ENCODE assay signal across 8 cellular contexts in genomic region chr19:48102870-48103751, GRCh38. TPM values are rescaled to one million over a fixed set of nuclear protein-coding genes. Genes with fewer than 3 reads are reported as not detected.
DNase-seq lines count a peak whose midpoint lies in the region; ATAC-seq and TF ChIP-seq lines count a peak whose summit lies in the region.

No MANE protein-coding gene starts in this region.

- no peak overlapping the region for H3K4me3 Mint-ChIP-seq in activated T-cell treated with anti-CD3 and anti-CD28 coated beads, Interleukin-2, amount 50 U/mL, for 24 hours

- peak; percentile 88 for TF ChIP-seq CTCF in fibroblast of villous mesenchyme (IDR thresholded peaks at IDR 0.05; ENCODE audit: insufficient read depth, low read depth, low read length)

- no peaks in the 10 kb centered on the region for H3K27me3 Mint-ChIP-seq in activated T-cell treated with anti-CD3 and anti-CD28 coated beads, Interleukin-2, amount 50 U/mL, for 24 hours

- H3K9me3 Mint-ChIP-seq in activated T-cell treated with anti-CD3 and anti-CD28 coated beads, Interleukin-2, amount 50 U/mL, for 24 hours = no peaks in the 10 kb centered on the region

- no peak for ATAC-seq in HG02623 (IDR thresholded peaks at IDR 0.05; ENCODE audit: unreplicated experiment)
- ATAC-seq in GM18873 (IDR thresholded peaks at IDR 0.05; ENCODE audit: low FRiP score, unreplicated experiment) = no peak

- no peak overlapping the region for H3K4me3 ChIP-seq in fibroblast of villous mesenchyme (ENCODE audit: low read depth, low read length)

- H3K4me1 Mint-ChIP-seq in activated T-cell treated with anti-CD3 and anti-CD28 coated beads, Interleukin-2, amount 50 U/mL, for 24 hours (ENCODE audit: low read depth) = peaks cover 7% of the 10 kb centered on the region

- peaks cover 7% of the 10 kb centered on the region for H3K36me3 Mint-ChIP-seq in activated T-cell treated with anti-CD3 and anti-CD28 coated beads, Interleukin-2, amount 50 U/mL, for 24 hours (ENCODE audit: low read depth)

- DNase-seq in activated T-cell treated with anti-CD3 and anti-CD28 coated beads for 24 hours (ENCODE audit: low read depth) (peak; percentile 13), NAMALWA (ENCODE audit: low spot score) (peak; percentile 66), fibroblast of villous mesenchyme (ENCODE audit: low read depth) (peak; percentile 48)
- DNase-seq in activated T-cell treated with anti-CD3 and anti-CD28 coated beads, Interleukin-2, amount 50 U/mL, for 24 hours = no peak
- peak; percentile 54 for DNase-seq in activated CD4-positive, alpha-beta T cell treated with anti-CD3 and anti-CD28 coated beads for 48 hours
- DNase-seq in stimulated activated CD4-positive, alpha-beta T cell treated with anti-CD3 and anti-CD28 coated beads, Interleukin-4, amount 100 ng/mL, for 48 hours (ENCODE audit: low read depth in 2 of 2) = peak; percentile 16 to 25

- H3K27ac Mint-ChIP-seq in activated T-cell treated with anti-CD3 and anti-CD28 coated beads, Interleukin-2, amount 50 U/mL, for 24 hours = no peak overlapping the region

RNA-seq across cellular contexts. Expression of gene PLA2G4C, which starts 7.5 kb away (rescaled TPM):
- total RNA-seq in fibroblast of villous mesenchyme = 6.8 and 22.5 TPM in 2 replicates

RNA-seq across cellular contexts. Expression of gene CABP5, which starts 59.2 kb away (rescaled TPM):
- not detected in 2 replicates for total RNA-seq in fibroblast of villous mesenchyme
